Comparison of ENCODE assay signal across 20 cellular contexts in genomic region chr17:49021095-49021767, GRCh38. TPM values are rescaled to one million over a fixed set of nuclear protein-coding genes. Genes with fewer than 3 reads are reported as not detected.
DNase-seq lines count a peak whose midpoint lies in the region; ATAC-seq, FAIRE-seq and TF ChIP-seq lines count a peak whose summit lies in the region.
"Had no signal": no experiment of that assay in that cellular context is flagged by ENCODE, and none has a peak within 500 bp of the region (broad histone marks: within the 10 kb centered on the region; RNA-seq: fewer than 3 reads in every experiment).

No MANE protein-coding gene starts in this region.

- no peak for TF ChIP-seq RAD21 in A549 (conservative IDR thresholded peaks at IDR 0.05 in 1 of 2, IDR thresholded peaks at IDR 0.05 in 1 of 2)
- no peak for TF ChIP-seq RAD21 in K562 (CRISPR knock-in tag; conservative IDR thresholded peaks at IDR 0.05 in 1 of 2, IDR thresholded peaks at IDR 0.05 in 1 of 2)

- no peak overlapping the region for H3K4me3 Mint-ChIP-seq in T-cell
- H3K4me3 Mint-ChIP-seq: activated naive CD8-positive, alpha-beta T cell; T-helper 17 cell had no signal

- H3K9me1 ChIP-seq in K562 (ENCODE audit: control insufficient read depth, insufficient read depth, low read length): no peaks in the 10 kb centered on the region

- peaks cover 22% of the 10 kb centered on the region for H4K20me1 ChIP-seq in K562 (replicated peaks; ENCODE audit: control insufficient read depth, insufficient read depth, low read length)

- peaks cover 94% of the 10 kb centered on the region for H3K79me2 ChIP-seq in K562 (ENCODE audit: control insufficient read depth, insufficient read depth, low read length)

- H3K27me3 Mint-ChIP-seq in T-cell: peaks cover 14 to 17% of the 10 kb centered on the region in 2 donors

- peaks cover 87% of the 10 kb centered on the region for H3K4me1 ChIP-seq in A549
- peaks cover 7 to 8% of the 10 kb centered on the region in 2 experiments; a peak in 4 of 5 replicates for H3K4me1 ChIP-seq in K562 (replicated peaks in 1 of 2; ENCODE audit: control insufficient read depth in 2 of 2, insufficient read depth in 2 of 2, low read length in 2 of 2)
- H3K4me1 ChIP-seq: spleen had no signal

- H3K4me2 ChIP-seq in A549 (peak overlapping the region; percentile 71), K562 (ENCODE audit: insufficient read depth, low read length) (no peak overlapping the region)

- no peaks in the 10 kb centered on the region for H3K36me3 Mint-ChIP-seq in T-cell
- H3K36me3 Mint-ChIP-seq: activated naive CD8-positive, alpha-beta T cell had no signal

- intact Hi-C loops in K562 (cut with micrococcal nuclease): loop anchor here (10.0 kb wide), 1 partner anchor 126 kb away; the partner anchor contains the start of gene ATP5MC1

- H2AFZ ChIP-seq in K562 (ENCODE audit: low read depth, low read length): no peak overlapping the region

- H3K9me3 Mint-ChIP-seq in T-cell: no peaks in the 10 kb centered on the region

- H3K9ac ChIP-seq in K562 (ENCODE audit: insufficient read depth in 1 of 2, low read depth in 2 of 2, low read length in 2 of 2): no peak overlapping the region; a peak in 1 of 4 replicates

- in situ Hi-C loops in K562 (cut with MboI): no loop called here

- peak overlapping the region; percentile 79 to 90 for H3K27ac ChIP-seq in A549
- H3K27ac ChIP-seq in K562 (ENCODE audit: extremely low read depth, low read depth, low read length): peak overlapping the region; percentile 34; the same call in 2 of the 3 replicates
- H3K27ac ChIP-seq: esophagus muscularis mucosa, neutrophil, spleen had no signal

- peaks cover 88% of the 10 kb centered on the region for H3K36me3 ChIP-seq in K562 (ENCODE audit: control insufficient read depth, insufficient read depth, low read length)
- H3K36me3 ChIP-seq: esophagus muscularis mucosa, neutrophil, spleen had no signal

- WGBS in A549 (ENCODE audit: missing lambda C conversion rate): 32% methylated on average over 5 of the region's 5 CpGs
- 22% methylated on average over 4 of the region's 5 CpGs for WGBS in K562 (ENCODE audit: insufficient coverage, low coverage, missing lambda C conversion rate)

- peak overlapping the region; percentile 8; the same call in 1 of the 3 replicates for H3K4me3 ChIP-seq in A549
- H3K4me3 ChIP-seq in K562: no peak overlapping the region
- H3K4me3 ChIP-seq: esophagus muscularis mucosa, spleen had no signal

- TF ChIP-seq CTCF in A549 (IDR thresholded peaks at IDR 0.05): no peak
- no peak for TF ChIP-seq CTCF in K562 (IDR thresholded peaks at IDR 0.05 in 2 of 3, conservative IDR thresholded peaks at IDR 0.05 in 1 of 3; ENCODE audit: insufficient read depth in 2 of 3, low read depth in 1 of 3, low read length in 3 of 3)

- H3K9me3 ChIP-seq in A549: no peaks in the 10 kb centered on the region
- no peaks in the 10 kb centered on the region for H3K9me3 ChIP-seq in K562 (replicated peaks; ENCODE audit: control insufficient read depth, insufficient read depth, low read depth, low read length)
- H3K9me3 ChIP-seq: esophagus muscularis mucosa, neutrophil, spleen had no signal

- FAIRE-seq in A549 (lab: Jason Lieb, UNC) (no peak), K562 (lab: Jason Lieb, UNC) (no peak)
- FAIRE-seq: colon, GM18507 had no signal

- POLR2A ChIA-PET in A549 (lab: Yijun Ruan, JAX): interaction anchor here (1.0 kb wide), 1 partner anchor 24 kb away, joined by 4 read pairs; the partner anchor contains the start of gene IGF2BP1
- POLR2A ChIA-PET in K562 (lab: Yijun Ruan, JAX): interaction anchor here (0.6 kb wide), 1 partner anchor 91 kb away, joined by 3 read pairs; no protein-coding TSS in a partner anchor
- POLR2A ChIA-PET in T-cell (lab: Charles Lee): no interaction called here

- no peak overlapping the region for H3K27ac Mint-ChIP-seq in T-cell
- H3K27ac Mint-ChIP-seq: activated naive CD8-positive, alpha-beta T cell; T-helper 17 cell had no signal

- no peaks in the 10 kb centered on the region for H3K4me1 Mint-ChIP-seq in T-cell
- H3K4me1 Mint-ChIP-seq: T-helper 17 cell had no signal

- TF ChIP-seq POLR2A in A549 (IDR thresholded peaks at IDR 0.05; ENCODE audit: low read length) (no peak), K562 (conservative IDR thresholded peaks at IDR 0.05) (no peak)

- TF ChIP-seq EP300 in A549 (IDR thresholded peaks at IDR 0.05) (no peak), K562 (IDR thresholded peaks at IDR 0.05; ENCODE audit: low read length) (no peak)

- ATAC-seq in A549 (peak in 1 of 2 experiments; percentile 2; a peak in 3 of 6 replicates), K562 (peak; percentile 55), T-cell (replicated peaks in 1 of 4) (no peak), GM18519 (IDR thresholded peaks at IDR 0.05; ENCODE audit: low FRiP score, unreplicated experiment) (no peak)
- ATAC-seq: PC-3, T-helper 17 cell had no signal

- BruUV-seq in K562 (replicated peaks; lab: Mats Ljungman, UMichigan): no TSS peak

- H3K27me3 ChIP-seq in K562 (ENCODE audit: control insufficient read depth in 2 of 2, insufficient read depth in 2 of 2, low read length in 2 of 2): no peaks in the 10 kb centered on the region

- DNase-seq in A549 (ENCODE audit: low read depth in 1 of 2, low spot score in 1 of 2) (no peak), HT1080 (ENCODE audit: low read depth) (peak; percentile 25), K562 (ENCODE audit: extremely low read depth in 1 of 4, low spot score in 3 of 4) (peak in 1 of 4 experiments; percentile 29), islet precursor cell (peak; percentile 68), mesenteric fat pad (ENCODE audit: low spot score) (no peak), T-cell (no peak)
- DNase-seq in stimulated activated CD4-positive, alpha-beta T cell treated with anti-CD3 and anti-CD28 coated beads, Interleukin-2, amount 100 ng/mL, for 24 hours: no peak
- DNase-seq: activated T-cell treated with anti-CD3 and anti-CD28 coated beads for 4 hours, NCI-H1694, NCI-H446, PC-3, spleen, T-helper 17 cell had no signal

- CTCF ChIA-PET in A549 (lab: Yijun Ruan, JAX) (interaction anchor here (0.6 to 30.3 kb wide), 16 partner anchors 8 to 349 kb away, joined by 3 to 639 read pairs (median 3); partner anchors contain the start of gene IGF2BP1), K562 (lab: Yijun Ruan, JAX; ENCODE audit: low intra/inter-chr PET ratio) (no interaction called here), T-cell (lab: Charles Lee) (interaction anchor here in 1 of 2 donors (0.7 kb wide), 1 partner anchor 210 kb away, joined by 3 read pairs; no protein-coding TSS in a partner anchor)

RNA-seq across cellular contexts. Expression of gene IGF2BP1, which starts 24.0 kb away (rescaled TPM):
- 26.2 and 30.1 TPM in 2 replicates for polyA plus RNA-seq in A549 (2011; rRNA removed)
- 31.0 and 37.6 TPM in 2 replicates for polyA plus RNA-seq in A549 (2012; cell fraction: cytosol; rRNA removed)
- polyA plus RNA-seq in A549 (2012; cell fraction: nucleus; rRNA removed): 47.7 and 67.8 TPM in 2 replicates
- polyA plus RNA-seq in A549 (2017; fragmentation: RNase III; extraction: RNeasy Plus Mini Kit Qiagen cat#74134 plus additional on column Dnase treatment): 38.0 to 42.3 TPM (median 40.3 TPM) in 3 replicates
- polyA minus RNA-seq in A549 (2011; rRNA and poly(A)+ RNA removed): 56.3 and 83.5 TPM in 2 replicates
- total RNA-seq in HT1080 (2014; rRNA removed; shearing (Covaris generic)): 18.5 and 18.6 TPM in 2 replicates
- 10.5 and 12.1 TPM in 2 replicates for polyA plus RNA-seq in HT1080 (2015; cell fraction: cytosol; rRNA removed)
- polyA plus RNA-seq in HT1080 (2015; cell fraction: nucleus; rRNA removed): 34.4 and 34.5 TPM in 2 replicates
- total RNA-seq in K562 (2011; cell fraction: chromatin; rRNA removed; ENCODE audit: low replicate concordance): 94.9 and 96.9 TPM in 2 replicates
- 61.6 and 67.2 TPM in 2 replicates for total RNA-seq in K562 (2011; cell fraction: nucleolus; rRNA removed)
- 82.5 and 120 TPM in 2 replicates for total RNA-seq in K562 (2011; cell fraction: nucleoplasm; rRNA removed)
- total RNA-seq in K562 (2014; rRNA removed): 53.6 and 61.6 TPM in 2 replicates
- total RNA-seq in K562 (2014; rRNA removed; fragmentation: Illumina TruSeq; extraction: Trizol): 64.8 and 66.8 TPM in 2 replicates
- total RNA-seq in K562 (2015; rRNA removed; fragmentation: Illumina TruSeq; extraction: Trizol): 65.5 and 72.0 TPM in 2 replicates
- 291 and 318 TPM in 2 replicates for total RNA-seq in K562 (2021)
- 27.4 and 31.8 TPM in 2 replicates for polyA plus RNA-seq in K562 (2011; rRNA removed)
- polyA plus RNA-seq in K562 (2011; cell fraction: cytosol; rRNA removed): 27.0 and 46.4 TPM in 2 replicates
- polyA plus RNA-seq in K562 (2011; cell fraction: nucleus; rRNA removed): 52.8 and 86.1 TPM in 2 replicates
- 50.4 and 60.4 TPM in 2 replicates for polyA plus RNA-seq in K562 (2012)
- 71.8 and 80.4 TPM in 2 replicates for polyA plus RNA-seq in K562 (2014; fragmentation: Illumina TruSeq; extraction: Trizol)
- 10 to 100 TPM; 13.0 to 13.8 TPM for polyA plus RNA-seq in K562 (2014; fragmentation: Nextera tagmentation; extraction: Ambion mirVana)
- 41.5 and 47.2 TPM in 2 replicates for polyA plus RNA-seq in K562 (2014; rRNA removed)
- polyA minus RNA-seq in K562 (2011; rRNA and poly(A)+ RNA removed): 59.8 and 69.5 TPM in 2 replicates
- 92.6 and 107 TPM in 2 replicates for polyA minus RNA-seq in K562 (2011; cell fraction: cytosol; rRNA and poly(A)+ RNA removed)
- polyA minus RNA-seq in K562 (2011; cell fraction: nucleus; rRNA and poly(A)+ RNA removed): 27.3 and 40.9 TPM in 2 replicates
- total RNA-seq in mesenteric fat pad: not detected
- total RNA-seq in T-cell: 1 to 10 TPM in 1 of 5 donors, under 1 TPM in 2, not detected in 2; 0.43 to 1.4 (median 0.61) TPM
- total RNA-seq: esophagus muscularis mucosa, spleen, T-helper 17 cell had no signal
- polyA plus RNA-seq: liver had no signal

RNA-seq across cellular contexts. Expression of gene GIP, which starts 52.8 kb away (rescaled TPM):
- polyA plus RNA-seq in A549 (2011; rRNA removed): 6.1 and 6.3 TPM in 2 replicates
- polyA plus RNA-seq in A549 (2012; cell fraction: cytosol; rRNA removed): 2.6 TPM in 2 replicates
- 0.31 and 0.61 TPM in 2 replicates for polyA plus RNA-seq in A549 (2012; cell fraction: nucleus; rRNA removed)
- 3.5 to 5.2 TPM (median 5.2 TPM) in 3 replicates for polyA plus RNA-seq in A549 (2017; fragmentation: RNase III; extraction: RNeasy Plus Mini Kit Qiagen cat#74134 plus additional on column Dnase treatment)
- 3.6 and 6.1 TPM in 2 replicates for polyA minus RNA-seq in A549 (2011; rRNA and poly(A)+ RNA removed)
- not detected in 2 replicates for total RNA-seq in HT1080 (2014; rRNA removed; shearing (Covaris generic))
- not detected in 2 replicates for polyA plus RNA-seq in HT1080 (2015; cell fraction: cytosol; rRNA removed)
- not detected in 2 replicates for polyA plus RNA-seq in HT1080 (2015; cell fraction: nucleus; rRNA removed)
- total RNA-seq in K562 (2011; cell fraction: chromatin; rRNA removed; ENCODE audit: low replicate concordance): not detected in 2 replicates
- total RNA-seq in K562 (2011; cell fraction: nucleolus; rRNA removed): not detected in 2 replicates
- not detected in 2 replicates for total RNA-seq in K562 (2011; cell fraction: nucleoplasm; rRNA removed)
- total RNA-seq in K562 (2014; rRNA removed): not detected in 2 replicates
- total RNA-seq in K562 (2014; rRNA removed; fragmentation: Illumina TruSeq; extraction: Trizol): not detected in 2 replicates
- not detected in 2 replicates for total RNA-seq in K562 (2015; rRNA removed; fragmentation: Illumina TruSeq; extraction: Trizol)
- not detected in 2 replicates for total RNA-seq in K562 (2021)
- polyA plus RNA-seq in K562 (2011; rRNA removed): 0.15 TPM in 1 of 2 replicates, not detected in the other
- not detected in 2 replicates for polyA plus RNA-seq in K562 (2011; cell fraction: cytosol; rRNA removed)
- not detected in 2 replicates for polyA plus RNA-seq in K562 (2011; cell fraction: nucleus; rRNA removed)
- polyA plus RNA-seq in K562 (2012): 0.16 TPM in 1 of 2 replicates, not detected in the other
- not detected in 2 replicates for polyA plus RNA-seq in K562 (2014; fragmentation: Illumina TruSeq; extraction: Trizol)
- under 1 TPM in 1 of 2 experiments, not detected in 1; 0.08 TPM for polyA plus RNA-seq in K562 (2014; fragmentation: Nextera tagmentation; extraction: Ambion mirVana)
- 0.12 TPM in 1 of 2 replicates, not detected in the other for polyA plus RNA-seq in K562 (2014; rRNA removed)
- polyA minus RNA-seq in K562 (2011; rRNA and poly(A)+ RNA removed): not detected in 2 replicates
- polyA minus RNA-seq in K562 (2011; cell fraction: cytosol; rRNA and poly(A)+ RNA removed): not detected in 2 replicates
- polyA minus RNA-seq in K562 (2011; cell fraction: nucleus; rRNA and poly(A)+ RNA removed): not detected in 2 replicates
- total RNA-seq in mesenteric fat pad: not detected
- total RNA-seq in T-cell: not detected
- total RNA-seq: esophagus muscularis mucosa, liver, PC-3, spleen, T-helper 17 cell had no signal
- polyA plus RNA-seq: liver, spleen had no signal

Comparison
In these comparisons a context has a peak if more than half of its experiments do, and no peak if none do; other contexts are left out.
1. DNase-seq: peak in HT1080 (single experiment) and islet precursor cell (single experiment); none in A549 (0 of 2), mesenteric fat pad (single experiment), T-cell (0 of 34) and stimulated activated CD4-positive, alpha-beta T cell treated with anti-CD3 and anti-CD28 coated beads, Interleukin-2, amount 100 ng/mL, for 24 hours (0 of 2).
2. POLR2A ChIA-PET loops: an anchor here in A549 (1.0 kb wide) and K562 (0.6 kb wide); none called in T-cell.